Comparison of ENCODE assay signal across 1 cellular context in the genomic region with DNA sequence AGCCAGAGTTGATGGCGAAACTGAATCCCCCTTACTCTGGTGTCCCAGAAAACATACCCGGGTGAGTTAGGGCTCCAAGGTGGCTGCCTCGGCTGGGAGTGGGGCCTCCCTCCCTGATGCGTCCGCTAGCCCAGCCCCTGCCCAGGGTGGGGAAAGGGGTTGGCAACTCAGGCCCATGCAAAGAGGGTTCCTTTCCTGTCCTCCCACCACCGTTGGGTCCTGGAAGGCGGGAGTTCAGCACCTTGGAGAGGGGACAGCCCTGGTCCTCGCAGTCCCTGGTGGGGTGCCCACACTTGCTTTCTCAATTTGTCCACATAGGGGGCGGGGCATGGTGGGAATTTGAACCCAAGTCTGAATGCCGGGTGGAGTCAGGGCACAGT.
TF ChIP-seq lines count a peak whose summit lies in the region.

No MANE protein-coding gene starts in this region.

TF ChIP-seq in endothelial cell of umbilical vein, 7 proteins besides CTCF, POLR2A, EP300 and RAD21:
- TF ChIP-seq MAX (IDR thresholded peaks at IDR 0.05; ENCODE audit: insufficient read depth, insufficient read length) (no peak), FOS (IDR thresholded peaks at IDR 0.05; ENCODE audit: borderline replicate concordance, insufficient read depth, low read length) (no peak), EZH2 (IDR thresholded peaks at IDR 0.05; ENCODE audit: borderline replicate concordance, low read depth, low read length, severe bottlenecking) (no peak), GATA2 (IDR thresholded peaks at IDR 0.05; ENCODE audit: insufficient read depth, insufficient read length, low read depth, low read length) (no peak), JUN (IDR thresholded peaks at IDR 0.05; ENCODE audit: borderline replicate concordance, insufficient read depth, insufficient read length, low read depth) (no peak), MYC (IDR thresholded peaks at IDR 0.05; ENCODE audit: low read depth, low read length) (no peak), POLR2AphosphoS5 (IDR thresholded peaks at IDR 0.05; ENCODE audit: insufficient read depth, low read depth, low read length) (no peak)
